22 cellular contexts compared by ENCODE assay signal in genomic region chr16:14106961-14107360, GRCh38.
"Had no signal": no experiment of that assay in that cellular context is flagged by ENCODE, and none has a peak within 500 bp of the region (broad histone marks: within the 10 kb centered on the region; RNA-seq: fewer than 3 reads in every experiment).

No MANE protein-coding gene starts in this region.

- DNase-seq: KBM-7, MV-4-11, NCI-H1048, NCI-H1105, NCI-H1417, NCI-H1436 treated with DMSO at 0.1 percent for 48 hours, NCI-H1694, NCI-H1930, NCI-H2081, NCI-H2107, NCI-H2227 treated with DMSO at 0.1 percent for 48 hours, NCI-H524, NCI-H526 treated with DMSO at 0.1 percent for 48 hours, NCI-H748 treated with DMSO at 0.1 percent for 48 hours, Right ventricle myocardium superior, RPMI8226, SIG-M5 had no signal

- H3K36me3 ChIP-seq: SJSA1 had no signal

- H3K9me3 ChIP-seq: SJSA1 had no signal

- H3K4me3 ChIP-seq: SJSA1, SK-N-MC had no signal

- FAIRE-seq: HTR-8/SVneo, RCC 7860 had no signal

- H3K27ac ChIP-seq: HL-60, SJSA1, SK-N-MC had no signal

- H3K27me3 ChIP-seq: SJSA1 had no signal
